In the genomic region with DNA sequence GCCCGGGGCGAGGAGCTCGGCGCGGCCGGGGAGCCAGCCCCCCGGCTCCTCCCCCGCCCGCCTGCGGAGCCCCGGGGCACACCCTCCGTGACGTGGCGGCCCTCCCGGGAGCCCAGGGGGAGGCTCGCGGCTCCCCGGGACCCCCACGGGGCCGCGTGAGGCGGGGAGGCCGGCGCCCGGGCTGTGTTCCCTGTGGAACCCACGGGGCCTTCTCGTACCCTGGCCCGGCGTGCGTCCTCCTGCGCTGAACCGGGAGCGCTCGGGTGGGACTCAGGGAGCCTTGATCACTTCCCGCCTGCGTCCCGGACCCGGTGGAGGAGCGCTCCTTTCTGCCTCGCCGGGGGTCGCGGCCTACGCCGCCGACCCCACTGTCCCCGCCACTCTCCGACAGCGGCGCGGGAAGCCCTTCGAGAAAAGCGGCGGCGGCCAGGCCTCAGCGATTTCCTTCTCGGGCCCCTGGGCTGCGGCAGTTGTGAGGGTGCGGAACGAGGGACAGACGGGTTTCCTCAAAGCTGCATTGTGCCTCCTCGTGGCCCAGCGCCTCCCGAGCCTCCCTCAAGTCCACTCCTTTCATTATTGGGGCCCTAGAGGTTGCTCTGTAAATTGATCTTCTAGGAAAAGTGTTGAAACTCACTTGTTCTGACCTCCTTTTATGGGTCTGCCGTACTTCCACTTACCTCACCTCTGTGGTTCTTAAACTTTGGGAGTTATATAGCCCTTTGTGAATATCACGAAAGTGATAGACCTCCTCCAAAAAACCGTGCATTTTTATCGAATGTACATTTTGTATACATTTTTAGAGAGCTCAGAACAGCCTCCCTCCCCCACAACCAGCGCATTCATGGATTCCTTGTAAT, we compare ENCODE assay signal across 8 cellular contexts. TPM values are rescaled to one million over a fixed set of nuclear protein-coding genes. Genes with fewer than 3 reads are reported as not detected.
A peak's percentile ranks its signal among the peaks of the same experiment; 100 is the strongest.
DNase-seq lines count a peak whose midpoint lies in the region; ATAC-seq and TF ChIP-seq lines count a peak whose summit lies in the region.

No MANE protein-coding gene starts in this region.

- intact Hi-C loops in CD8-positive, alpha-beta T cell (cut with DNase I, micrococcal nuclease) = loop anchor here (1.0 to 5.0 kb wide), 11 partner anchors 20 to 1506 kb away; a partner anchor contains a TSS

- H3K9me3 ChIP-seq in CD8-positive, alpha-beta T cell (ENCODE audit: low read length) = no peaks in the 10 kb centered on the region
- no peaks in the 10 kb centered on the region for H3K9me3 ChIP-seq in mucosa of rectum (ENCODE audit: control insufficient read depth in 2 of 2, low read length in 2 of 2)

- peak overlapping the region; percentile 92 for H3K4me3 Mint-ChIP-seq in CD8-positive, alpha-beta T cell

- H3K4me3 ChIP-seq in CD8-positive, alpha-beta T cell (ENCODE audit: low read depth, low read length) = peak overlapping the region; percentile 80
- peak overlapping the region; percentile 82 to 83 for H3K4me3 ChIP-seq in mucosa of rectum (ENCODE audit: low read length in 2 of 2)

- no peaks in the 10 kb centered on the region for H3K9me3 Mint-ChIP-seq in CD8-positive, alpha-beta T cell

- peak overlapping the region; percentile 88 to 97 for H3K9ac ChIP-seq in mucosa of rectum (ENCODE audit: low read depth in 1 of 2, low read length in 2 of 2)

- peaks cover 55% of the 10 kb centered on the region for H3K4me1 Mint-ChIP-seq in CD8-positive, alpha-beta T cell (ENCODE audit: low read depth)

- POLR2A ChIA-PET in CD8-positive, alpha-beta T cell (lab: Charles Lee) = interaction anchor here (0.7 to 2.3 kb wide), 12 partner anchors 8 to 138 kb away, joined by 3 to 8 read pairs (median 4); a partner anchor contains a TSS

- peak overlapping the region; percentile 93 for H3K27ac ChIP-seq in CD8-positive, alpha-beta T cell (ENCODE audit: low read depth, low read length)
- peak overlapping the region; percentile 86 for H3K27ac ChIP-seq in epithelial cell of prostate
- H3K27ac ChIP-seq in mucosa of rectum (ENCODE audit: low read depth in 2 of 2, low read length in 2 of 2) = peak overlapping the region; percentile 95 to 97

- peaks cover 38% of the 10 kb centered on the region for H3K36me3 Mint-ChIP-seq in CD8-positive, alpha-beta T cell

- DNase-seq in CD8-positive, alpha-beta T cell = peak in 6 of 7 experiments; percentile 13 to 78 (median 72)
- DNase-seq in NCI-H774 (lab: John Stamatoyannopoulos, UW) (peak; percentile 81), epithelial cell of prostate (ENCODE audit: low read depth, low spot score) (peak; percentile 29)
- peak; percentile 19 for DNase-seq in activated CD8-positive, alpha-beta memory T cell treated with anti-CD3 and anti-CD28 coated beads, Interleukin-2, amount 50 U/mL, for 1 hour (ENCODE audit: extremely low read depth)
- peak; percentile 48 to 69 for DNase-seq in stimulated activated CD8-positive, alpha-beta memory T cell treated with anti-CD3 and anti-CD28 coated beads, Interleukin-4, amount 100 ng/mL, for 4 hours (ENCODE audit: low read depth in 2 of 2, low spot score in 1 of 2)

- no peaks in the 10 kb centered on the region for H3K36me3 ChIP-seq in CD8-positive, alpha-beta T cell (ENCODE audit: insufficient read depth, low read length)
- peaks cover 0 to 2% of the 10 kb centered on the region in 2 donors for H3K36me3 ChIP-seq in mucosa of rectum (ENCODE audit: control insufficient read depth in 2 of 2, insufficient read depth in 2 of 2, low read length in 2 of 2)

- no peaks in the 10 kb centered on the region for H3K27me3 Mint-ChIP-seq in CD8-positive, alpha-beta T cell (ENCODE audit: low read depth)

- H3K27ac Mint-ChIP-seq in CD8-positive, alpha-beta T cell = peak overlapping the region; percentile 98

- TF ChIP-seq CTCF in CD8-positive, alpha-beta T cell (IDR thresholded peaks at IDR 0.05) = no peak

- H3K4me1 ChIP-seq in CD8-positive, alpha-beta T cell (ENCODE audit: insufficient read depth, low read length) = peaks cover 26% of the 10 kb centered on the region
- peaks cover 8 to 15% of the 10 kb centered on the region in 2 donors for H3K4me1 ChIP-seq in mucosa of rectum (ENCODE audit: control insufficient read depth in 2 of 2, insufficient read depth in 2 of 2, low read length in 2 of 2)

- no peaks in the 10 kb centered on the region for H3K27me3 ChIP-seq in CD8-positive, alpha-beta T cell (ENCODE audit: insufficient read depth, low read length)
- H3K27me3 ChIP-seq in mucosa of rectum (ENCODE audit: control insufficient read depth in 2 of 2, insufficient read depth in 2 of 2, low read length in 2 of 2) = no peaks in the 10 kb centered on the region

- CTCF ChIA-PET in CD8-positive, alpha-beta T cell (lab: Charles Lee) = interaction anchor here (0.6 to 3.1 kb wide), 7 partner anchors 10 to 1092 kb away, joined by 3 to 23 read pairs (median 3); a partner anchor contains a TSS

- peak; percentile 84 for ATAC-seq in CD8-positive, alpha-beta T cell
- ATAC-seq in GM19324 (IDR thresholded peaks at IDR 0.05; ENCODE audit: low FRiP score, unreplicated experiment) = peak; percentile 94
- peak; percentile 69 for ATAC-seq in HG03457 (IDR thresholded peaks at IDR 0.05; ENCODE audit: unreplicated experiment)

RNA-seq across cellular contexts. Expression of a gene that starts 0.6 kb away (rescaled TPM):
- total RNA-seq in CD8-positive, alpha-beta T cell = 10 to 100 TPM; 43.9 to 48.0 TPM

RNA-seq across cellular contexts. Expression of a gene that starts 19.6 kb away (rescaled TPM):
- 10 to 100 TPM; 43.6 to 45.0 TPM for total RNA-seq in CD8-positive, alpha-beta T cell

RNA-seq across cellular contexts. Expression of a gene that starts 19.6 kb away (rescaled TPM):
- total RNA-seq in CD8-positive, alpha-beta T cell = 1 to 10 TPM; 4.0 to 5.9 TPM

Comparison
In these comparisons a context has a peak if more than half of its experiments do, and no peak if none do; other contexts are left out.
1. Peak in every context shown above with its lines: DNase-seq, ATAC-seq, H3K4me3 ChIP-seq and H3K27ac ChIP-seq.
2. DNase-seq: peak in every context shown above with its lines; median percentile 81 in NCI-H774; 72 in CD8-positive, alpha-beta T cell; 58 in stimulated activated CD8-positive, alpha-beta memory T cell treated with anti-CD3 and anti-CD28 coated beads, Interleukin-4, amount 100 ng/mL, for 4 hours; 29 in epithelial cell of prostate; 19 in activated CD8-positive, alpha-beta memory T cell treated with anti-CD3 and anti-CD28 coated beads, Interleukin-2, amount 50 U/mL, for 1 hour.